Comparison of ENCODE assay signal across 8 cellular contexts in the genomic region with DNA sequence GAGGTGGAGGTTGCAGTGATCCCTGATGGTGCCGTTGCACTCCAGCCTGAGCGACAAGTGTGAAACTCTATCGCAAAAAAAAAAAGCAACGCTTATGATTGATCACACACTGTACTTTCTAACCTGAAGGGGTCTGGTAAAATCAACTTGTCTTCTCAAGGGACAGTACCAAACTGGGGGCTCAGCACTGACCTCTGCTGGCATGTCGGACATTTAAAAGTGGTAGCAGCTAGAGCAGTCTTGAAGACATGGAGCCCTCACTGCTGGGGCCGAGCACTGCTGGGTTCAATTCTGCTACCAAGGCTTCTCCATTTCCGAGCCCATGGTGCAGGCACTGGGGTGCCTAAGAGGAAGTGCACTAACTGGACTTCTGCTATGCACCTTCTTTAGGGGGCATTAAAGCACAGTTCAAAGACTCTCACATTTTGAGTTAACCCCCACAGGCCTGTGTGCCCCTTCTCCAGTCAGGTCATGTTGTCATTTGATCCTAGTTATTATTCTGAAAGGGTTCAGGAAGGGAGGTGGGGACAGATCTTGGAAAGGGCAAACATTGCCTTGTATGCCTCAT.
DNase-seq lines count a peak whose midpoint lies in the region; ATAC-seq and TF ChIP-seq lines count a peak whose summit lies in the region.

No MANE protein-coding gene starts in this region.

- H3K9me3 ChIP-seq in MM.1S (replicated peaks; ENCODE audit: insufficient read depth, low read length), result no peaks in the 10 kb centered on the region

- H3K9me2 ChIP-seq in MM.1S (replicated peaks; ENCODE audit: insufficient read depth, low read length), result no peaks in the 10 kb centered on the region

- H3K4me3 Mint-ChIP-seq in activated naive CD8-positive, alpha-beta T cell treated with anti-CD3 and anti-CD28 coated beads, Interleukin-2, amount 50 U/mL, for 24 hours, result no peak overlapping the region

- H4K20me1 ChIP-seq in MM.1S (ENCODE audit: insufficient read depth, low read length), result no peaks in the 10 kb centered on the region

- H3K27ac ChIP-seq in MM.1S (ENCODE audit: low read length), result no peak overlapping the region

- no peaks in the 10 kb centered on the region for H3K36me3 ChIP-seq in MM.1S (replicated peaks; ENCODE audit: insufficient read depth, low read length)

- H3K27me3 Mint-ChIP-seq in activated naive CD8-positive, alpha-beta T cell treated with anti-CD3 and anti-CD28 coated beads, Interleukin-2, amount 50 U/mL, for 24 hours, result no peaks in the 10 kb centered on the region

- TF ChIP-seq CTCF in MM.1S (IDR thresholded peaks at IDR 0.05; ENCODE audit: low read length), result peak; percentile 59

- no peak overlapping the region for H2AFZ ChIP-seq in MM.1S (ENCODE audit: low read length)

- no peak overlapping the region for H3K4me2 ChIP-seq in MM.1S (ENCODE audit: low read depth, low read length)

- H3K9ac ChIP-seq in MM.1S (ENCODE audit: low read length), result no peak overlapping the region

- H3K27ac Mint-ChIP-seq in activated naive CD8-positive, alpha-beta T cell treated with anti-CD3 and anti-CD28 coated beads, Interleukin-2, amount 50 U/mL, for 24 hours, result no peak overlapping the region

- peaks cover 11% of the 10 kb centered on the region for H3K4me1 ChIP-seq in MM.1S (ENCODE audit: low read length)

- H3K79me2 ChIP-seq in MM.1S (ENCODE audit: low read length), result no peaks in the 10 kb centered on the region

- H3K4me1 Mint-ChIP-seq in activated naive CD8-positive, alpha-beta T cell treated with anti-CD3 and anti-CD28 coated beads, Interleukin-2, amount 50 U/mL, for 24 hours, result peaks cover 29% of the 10 kb centered on the region

- no peaks in the 10 kb centered on the region for H3K27me3 ChIP-seq in MM.1S (replicated peaks; ENCODE audit: insufficient read depth, low read length)

- H3K4me3 ChIP-seq in MM.1S (ENCODE audit: low read length), result no peak overlapping the region

- peak; percentile 32 for DNase-seq in stimulated activated CD4-positive, alpha-beta T cell treated with anti-CD3 and anti-CD28 coated beads, Interleukin-12 subunit alpha, Interleukin-12 subunit beta, amount 100 ng/mL, for 4 hours
- no peak for DNase-seq in stimulated activated CD4-positive, alpha-beta T cell treated with anti-CD3 and anti-CD28 coated beads, Interleukin-2, amount 100 ng/mL, for 48 hours
- DNase-seq in MM.1S (peak; percentile 36), medulla oblongata (ENCODE audit: extremely low spot score) (peak; percentile 64), RKO (ENCODE audit: low spot score) (no peak), germinal center (ENCODE audit: low spot score) (no peak), SHP77 treated with DMSO at 0.1 percent for 48 hours (lab: John Stamatoyannopoulos, UW) (no peak)
- DNase-seq in activated naive CD8-positive, alpha-beta T cell treated with anti-CD3 and anti-CD28 coated beads, Interleukin-2, amount 50 U/mL, for 24 hours, result peak; percentile 51

- ATAC-seq in activated naive CD8-positive, alpha-beta T cell treated with anti-CD3 and anti-CD28 coated beads, Interleukin-2, amount 50 U/mL, for 24 hours, result peak; percentile 53

- H3K36me3 Mint-ChIP-seq in activated naive CD8-positive, alpha-beta T cell treated with anti-CD3 and anti-CD28 coated beads, Interleukin-2, amount 50 U/mL, for 24 hours (ENCODE audit: low read depth), result no peaks in the 10 kb centered on the region

- no peaks in the 10 kb centered on the region; the same call in 1 of the 2 replicates for H3F3A ChIP-seq in MM.1S (ENCODE audit: insufficient read depth, low read length)

- no peaks in the 10 kb centered on the region for H3K9me3 Mint-ChIP-seq in activated naive CD8-positive, alpha-beta T cell treated with anti-CD3 and anti-CD28 coated beads, Interleukin-2, amount 50 U/mL, for 24 hours

Comparison
In these comparisons a context has a peak if more than half of its experiments do, and no peak if none do; other contexts are left out.
1. DNase-seq: peak in stimulated activated CD4-positive, alpha-beta T cell treated with anti-CD3 and anti-CD28 coated beads, Interleukin-12 subunit alpha, Interleukin-12 subunit beta, amount 100 ng/mL, for 4 hours (single experiment), MM.1S (single experiment), activated naive CD8-positive, alpha-beta T cell treated with anti-CD3 and anti-CD28 coated beads, Interleukin-2, amount 50 U/mL, for 24 hours (single experiment) and medulla oblongata (single experiment); none in stimulated activated CD4-positive, alpha-beta T cell treated with anti-CD3 and anti-CD28 coated beads, Interleukin-2, amount 100 ng/mL, for 48 hours (0 of 2), RKO (single experiment), germinal center (single experiment) and SHP77 treated with DMSO at 0.1 percent for 48 hours (single experiment).